ENCODE assay signal across 11 cellular contexts in genomic region chr9:37938121-37938906, GRCh38. TPM values are rescaled to one million over a fixed set of nuclear protein-coding genes. Genes with fewer than 3 reads are reported as not detected.
DNase-seq lines count a peak whose midpoint lies in the region; TF ChIP-seq lines count a peak whose summit lies in the region.
"Had no signal": no experiment of that assay in that cellular context is flagged by ENCODE, and none has a peak within 500 bp of the region (broad histone marks: within the 10 kb centered on the region; RNA-seq: fewer than 3 reads in every experiment).

No MANE protein-coding gene starts in this region.

- no peaks in the 10 kb centered on the region for H3K27me3 Mint-ChIP-seq in neural progenitor cell (ENCODE audit: insufficient read depth, low read depth)

- no peak overlapping the region for H3K4me3 Mint-ChIP-seq in neural progenitor cell
- H3K4me3 Mint-ChIP-seq: activated B cell treated with CpG ODN at 0.5 μM for 24 hours had no signal

- H3K4me1 Mint-ChIP-seq in neural progenitor cell = peaks cover 40% of the 10 kb centered on the region
- H3K4me1 Mint-ChIP-seq: activated B cell treated with CpG ODN at 0.5 μM for 24 hours had no signal

- no peak overlapping the region for H3K4me2 ChIP-seq in neural progenitor cell

- H2AFZ ChIP-seq in neural progenitor cell (replicated peaks) = no peak overlapping the region
- H2AFZ ChIP-seq: parathyroid adenoma had no signal

- H3K9ac ChIP-seq in neural progenitor cell = no peak overlapping the region
- H3K9ac ChIP-seq: parathyroid adenoma had no signal

- H3K36me3 ChIP-seq in SJCRH30 = peaks cover under 1% of the 10 kb centered on the region; the same call in 1 of the 2 replicates
- no peaks in the 10 kb centered on the region for H3K36me3 ChIP-seq in neural progenitor cell
- no peaks in the 10 kb centered on the region for H3K36me3 ChIP-seq in H7 (replicated peaks; ENCODE audit: control insufficient read depth, insufficient read depth, low read length)

- no peaks in the 10 kb centered on the region for H3F3A ChIP-seq in neural progenitor cell (ENCODE audit: low read depth)

- no peaks in the 10 kb centered on the region for H4K20me1 ChIP-seq in neural progenitor cell (ENCODE audit: low read depth)

- peak overlapping the region; percentile 82 for H3K27ac ChIP-seq in SJCRH30
- H3K27ac ChIP-seq in neural progenitor cell = no peak overlapping the region
- H3K27ac ChIP-seq: parathyroid adenoma had no signal

- DNase-seq in EL (peak; percentile 96), SJCRH30 (peak; percentile 89 to 95), fibroblast of pulmonary artery (ENCODE audit: low read depth) (peak; percentile 78), neural progenitor cell (ENCODE audit: low spot score) (peak; percentile 37), ecto neural progenitor cell (ENCODE audit: low spot score) (no peak), SIG-M5 treated with dmso at 0.1 percent for 504 hours (lab: John Stamatoyannopoulos, UW; ENCODE audit: unreplicated experiment) (no peak), NCI-H1417 (lab: John Stamatoyannopoulos, UW) (no peak), H7 (no peak)
- DNase-seq: activated B cell treated with CpG ODN at 0.5 μM for 24 hours, NCI-H1092 treated with DMSO at 0.1 percent for 48 hours had no signal

- H3K79me2 ChIP-seq in neural progenitor cell (ENCODE audit: low read depth) = no peaks in the 10 kb centered on the region
- H3K79me2 ChIP-seq: parathyroid adenoma had no signal

- no peak for TF ChIP-seq CTCF in fibroblast of pulmonary artery (IDR thresholded peaks at IDR 0.05; ENCODE audit: low read length, missing control alignments)
- TF ChIP-seq CTCF in neural progenitor cell (IDR thresholded peaks at IDR 0.05) = no peak

- H3K27me3 ChIP-seq in SJCRH30 (no peaks in the 10 kb centered on the region), neural progenitor cell (no peaks in the 10 kb centered on the region), H7 (ENCODE audit: control insufficient read depth, insufficient read depth, low read length) (no peaks in the 10 kb centered on the region)

- H3K4me3 ChIP-seq in SJCRH30 (peak overlapping the region; percentile 40), fibroblast of pulmonary artery (replicated peaks; ENCODE audit: low read depth, low read length) (no peak overlapping the region), neural progenitor cell (no peak overlapping the region), H7 (ENCODE audit: insufficient read depth, low read depth, low read length) (no peak overlapping the region)

- H3K4me1 ChIP-seq in SJCRH30 = peaks cover 32% of the 10 kb centered on the region
- H3K4me1 ChIP-seq in neural progenitor cell = peaks cover 17% of the 10 kb centered on the region
- H3K4me1 ChIP-seq: parathyroid adenoma had no signal

- H3K36me3 Mint-ChIP-seq in neural progenitor cell = no peaks in the 10 kb centered on the region

- H3K9me3 ChIP-seq in SJCRH30 (replicated peaks) = no peaks in the 10 kb centered on the region
- H3K9me3 ChIP-seq in neural progenitor cell (ENCODE audit: low read depth) = no peaks in the 10 kb centered on the region

- H3K27ac Mint-ChIP-seq in neural progenitor cell = peak overlapping the region; percentile 71
- H3K27ac Mint-ChIP-seq: activated B cell treated with CpG ODN at 0.5 μM for 24 hours had no signal

- H3K9me3 Mint-ChIP-seq in neural progenitor cell = no peaks in the 10 kb centered on the region
- H3K9me3 Mint-ChIP-seq: activated B cell treated with CpG ODN at 0.5 μM for 24 hours had no signal

RNA-seq across cellular contexts. Expression of gene SLC25A51, which starts 34.4 kb away (rescaled TPM):
- 31.0 and 33.8 TPM in 2 replicates for total RNA-seq in SJCRH30 (2014; rRNA removed; shearing (Covaris generic))
- total RNA-seq in neural progenitor cell (ENCODE audit: low replicate concordance) = 22.6 and 24.6 TPM in 2 replicates
- 16.1 and 16.8 TPM in 2 replicates for total RNA-seq in H7 (2014; rRNA removed; shearing (Covaris generic))

Comparison
In these comparisons a context has a peak if more than half of its experiments do, and no peak if none do; other contexts are left out.
1. DNase-seq: peak in EL (single experiment), SJCRH30 (2 of 2), fibroblast of pulmonary artery (single experiment) and neural progenitor cell (single experiment); none in ecto neural progenitor cell (single experiment), SIG-M5 treated with dmso at 0.1 percent for 504 hours (single experiment), NCI-H1417 (0 of 3) and H7 (single experiment).